In genomic region chr2:211157856-211158463, GRCh38 we compare ENCODE assay signal across 8 cellular contexts.
DNase-seq lines count a peak whose midpoint lies in the region; ATAC-seq and TF ChIP-seq lines count a peak whose summit lies in the region.

No MANE protein-coding gene starts in this region.

- H3K36me3 Mint-ChIP-seq in nephron (ENCODE audit: low read depth): no peaks in the 10 kb centered on the region

- H3K4me1 ChIP-seq in OCI-LY3 (ENCODE audit: low read length) (peaks cover 8% of the 10 kb centered on the region), esophagus muscularis mucosa (no peaks in the 10 kb centered on the region)

- H3K4me3 ChIP-seq in OCI-LY3 (ENCODE audit: low read length) (no peak overlapping the region; the same call in 1 of the 2 replicates), esophagus muscularis mucosa (no peak overlapping the region)

- no peak overlapping the region for H3K27ac Mint-ChIP-seq in nephron

- H3K4me1 Mint-ChIP-seq in nephron: no peaks in the 10 kb centered on the region

- TF ChIP-seq EP300 in esophagus muscularis mucosa (IDR thresholded peaks at IDR 0.05): no peak

- intact Hi-C loops in esophagus muscularis mucosa (cut with DNase I): no loop called here

- no peak overlapping the region for H3K9ac ChIP-seq in OCI-LY3 (ENCODE audit: low read length)

- no peaks in the 10 kb centered on the region for H3K79me2 ChIP-seq in OCI-LY3 (ENCODE audit: low read length)

- ATAC-seq in GM21381 (IDR thresholded peaks at IDR 0.05; ENCODE audit: unreplicated experiment): peak; percentile 98

- no peaks in the 10 kb centered on the region for H4K20me1 ChIP-seq in OCI-LY3 (ENCODE audit: insufficient read depth, low read length)

- H3K27ac ChIP-seq in OCI-LY3 (ENCODE audit: low read length) (no peak overlapping the region), esophagus muscularis mucosa (replicated peaks in 1 of 4) (no peak overlapping the region)

- TF ChIP-seq POLR2A in esophagus muscularis mucosa (IDR thresholded peaks at IDR 0.05; ENCODE audit: low read depth): no peak

- H3K27me3 ChIP-seq in OCI-LY3 (ENCODE audit: low read depth, low read length) (no peaks in the 10 kb centered on the region), esophagus muscularis mucosa (no peaks in the 10 kb centered on the region)

- H3K4me2 ChIP-seq in OCI-LY3 (ENCODE audit: low read length): peak overlapping the region; percentile 44

- H3K9me3 ChIP-seq in OCI-LY3 (ENCODE audit: insufficient read depth, low read length): no peaks in the 10 kb centered on the region
- H3K9me3 ChIP-seq in esophagus muscularis mucosa: no peaks in the 10 kb centered on the region

- H2AFZ ChIP-seq in OCI-LY3 (ENCODE audit: low read depth, low read length): no peak overlapping the region

- DNase-seq in D341Med (ENCODE audit: low spot score) (peak; percentile 42), HK-2 (ENCODE audit: unreplicated experiment) (peak; percentile 66), esophagus muscularis mucosa (ENCODE audit: extremely low spot score) (no peak), stromal cell of bone marrow (ENCODE audit: low read depth) (peak; percentile 45)
- DNase-seq in activated CD8-positive, alpha-beta memory T cell treated with anti-CD3 and anti-CD28 coated beads, Interleukin-2, amount 50 U/mL, for 48 hours: peak; percentile 87

- no peaks in the 10 kb centered on the region for H3K36me3 ChIP-seq in OCI-LY3 (replicated peaks; ENCODE audit: low read depth, low read length)
- H3K36me3 ChIP-seq in esophagus muscularis mucosa: no peaks in the 10 kb centered on the region

- WGBS in esophagus muscularis mucosa: 29% methylated on average over 5 of the region's 5 CpGs

- H3K27me3 Mint-ChIP-seq in nephron (ENCODE audit: low read depth): no peaks in the 10 kb centered on the region

- H3K4me3 Mint-ChIP-seq in nephron: no peak overlapping the region

- H3K9me3 Mint-ChIP-seq in nephron: no peaks in the 10 kb centered on the region

- TF ChIP-seq CTCF in OCI-LY3 (IDR thresholded peaks at IDR 0.05; ENCODE audit: low read depth, low read length) (peak; percentile 88), esophagus muscularis mucosa (IDR thresholded peaks at IDR 0.05) (peak; percentile 48 to 64 (median 63)), nephron (IDR thresholded peaks at IDR 0.05; ENCODE audit: unreplicated experiment in 3 of 3) (peak; percentile 72 to 87 (median 77))
